ENCODE assay signal across 1 cellular context in the genomic region with DNA sequence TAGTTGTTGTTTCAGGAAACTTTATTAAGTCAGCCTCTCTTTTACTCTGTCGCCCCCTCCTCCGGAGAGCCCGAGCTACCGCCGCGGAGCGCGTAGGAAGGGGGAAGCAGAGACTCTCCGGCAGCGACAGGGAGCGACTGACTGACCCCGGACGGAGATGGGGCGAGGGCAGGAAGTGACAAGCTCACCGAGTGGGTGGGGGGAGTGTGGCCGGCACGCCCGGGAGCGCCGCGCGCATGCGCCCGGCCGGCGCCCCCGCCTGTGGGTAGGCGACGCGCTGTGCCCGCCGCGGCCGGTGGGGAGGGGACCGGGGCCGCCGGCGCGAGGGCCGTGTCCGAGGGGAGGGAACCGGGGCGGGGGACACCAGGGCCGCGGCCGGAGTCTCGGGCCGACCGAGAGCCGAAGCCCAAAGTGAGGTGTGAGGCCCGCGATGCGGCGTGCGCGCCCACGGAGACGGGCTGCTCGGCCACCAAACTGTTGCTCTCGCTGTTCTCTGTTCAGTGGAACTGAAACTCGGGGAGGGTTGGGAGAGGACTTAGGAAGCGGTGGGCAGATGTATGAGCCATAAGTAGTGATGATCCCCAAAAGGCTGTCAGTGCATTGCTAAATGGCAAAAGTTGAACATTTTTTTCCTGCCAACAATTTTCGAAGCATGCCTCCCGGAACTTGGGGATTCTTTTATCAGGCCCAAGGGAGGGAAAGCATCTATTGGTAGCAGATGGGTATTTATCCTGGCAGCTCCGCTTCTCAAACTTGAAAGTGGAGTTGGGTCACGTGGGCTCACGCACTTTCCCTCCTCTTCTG.
A peak's percentile ranks its signal among the peaks of the same experiment; 100 is the strongest.
TF ChIP-seq lines count a peak whose summit lies in the region.

A gene with protein sequence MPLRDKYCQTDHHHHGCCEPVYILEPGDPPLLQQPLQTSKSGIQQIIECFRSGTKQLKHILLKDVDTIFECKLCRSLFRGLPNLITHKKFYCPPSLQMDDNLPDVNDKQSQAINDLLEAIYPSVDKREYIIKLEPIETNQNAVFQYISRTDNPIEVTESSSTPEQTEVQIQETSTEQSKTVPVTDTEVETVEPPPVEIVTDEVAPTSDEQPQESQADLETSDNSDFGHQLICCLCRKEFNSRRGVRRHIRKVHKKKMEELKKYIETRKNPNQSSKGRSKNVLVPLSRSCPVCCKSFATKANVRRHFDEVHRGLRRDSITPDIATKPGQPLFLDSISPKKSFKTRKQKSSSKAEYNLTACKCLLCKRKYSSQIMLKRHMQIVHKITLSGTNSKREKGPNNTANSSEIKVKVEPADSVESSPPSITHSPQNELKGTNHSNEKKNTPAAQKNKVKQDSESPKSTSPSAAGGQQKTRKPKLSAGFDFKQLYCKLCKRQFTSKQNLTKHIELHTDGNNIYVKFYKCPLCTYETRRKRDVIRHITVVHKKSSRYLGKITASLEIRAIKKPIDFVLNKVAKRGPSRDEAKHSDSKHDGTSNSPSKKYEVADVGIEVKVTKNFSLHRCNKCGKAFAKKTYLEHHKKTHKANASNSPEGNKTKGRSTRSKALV (minus strand): TSS at position 143 of the 804 bp plus-strand sequence. CDS start 1,151 bp downstream, outside the sequence.

TF ChIP-seq in HEK293, 187 proteins besides CTCF, POLR2A, EP300 and RAD21 (continued from another document):
- TF ChIP-seq ZNF518A (tag by site-specific recombination; conservative IDR thresholded peaks at IDR 0.05; ENCODE audit: low read depth) (peak; percentile 67), ZNF544 (tag by site-specific recombination; IDR thresholded peaks at IDR 0.05) (no peak), KLF9 (tag by site-specific recombination; IDR thresholded peaks at IDR 0.05; ENCODE audit: low read depth) (peak; percentile 29; the same call in 1 of the 2 replicates), KLF1 (tag by site-specific recombination; IDR thresholded peaks at IDR 0.05) (no peak), ZNF692 (tag by site-specific recombination; IDR thresholded peaks at IDR 0.05) (peak; percentile 31; the same call in 1 of the 2 replicates), ZNF335 (tag by site-specific recombination; conservative IDR thresholded peaks at IDR 0.05) (peak; percentile 84; the same call in 1 of the 2 replicates), ZXDB (tag by site-specific recombination; IDR thresholded peaks at IDR 0.05) (peak; percentile 14; the same call in 1 of the 2 replicates), ZBTB11 (tag by site-specific recombination; conservative IDR thresholded peaks at IDR 0.05; ENCODE audit: low read depth) (peak; percentile 94), ZNF169 (tag by site-specific recombination; IDR thresholded peaks at IDR 0.05) (no peak), ZNF2 (tag by site-specific recombination; IDR thresholded peaks at IDR 0.05) (peak; percentile 49; the same call in 1 of the 2 replicates), REST (tag by site-specific recombination; IDR thresholded peaks at IDR 0.05) (no peak), ZNF660 (tag by site-specific recombination; IDR thresholded peaks at IDR 0.05) (peak; percentile 26; the same call in 1 of the 2 replicates), ZBTB20 (tag by site-specific recombination; IDR thresholded peaks at IDR 0.05) (peak; percentile 69), OSR2 (tag by site-specific recombination; IDR thresholded peaks at IDR 0.05) (peak; percentile 18; the same call in 1 of the 2 replicates), ZNF624 (tag by site-specific recombination; IDR thresholded peaks at IDR 0.05) (no peak), ZBTB26 (tag by site-specific recombination; optimal IDR thresholded peaks at IDR 0.05) (peak; percentile 79), ZNF24 (tag by site-specific recombination; IDR thresholded peaks at IDR 0.05) (peak; percentile 69; the same call in 1 of the 2 replicates), TCF7L2 (IDR thresholded peaks at IDR 0.05; ENCODE audit: borderline replicate concordance, low read depth, low read length) (no peak), ZEB2 (tag by site-specific recombination; IDR thresholded peaks at IDR 0.05) (peak; percentile 23; the same call in 1 of the 2 replicates), ZNF223 (tag by site-specific recombination; IDR thresholded peaks at IDR 0.05) (no peak), ZNF843 (tag by site-specific recombination; IDR thresholded peaks at IDR 0.05) (no peak), PRDM1 (tag by site-specific recombination; IDR thresholded peaks at IDR 0.05) (peak; percentile 78), MZF1 (tag by site-specific recombination; IDR thresholded peaks at IDR 0.05; ENCODE audit: borderline replicate concordance) (peak; percentile 76)
- TF ChIP-seq, protein P1, sequence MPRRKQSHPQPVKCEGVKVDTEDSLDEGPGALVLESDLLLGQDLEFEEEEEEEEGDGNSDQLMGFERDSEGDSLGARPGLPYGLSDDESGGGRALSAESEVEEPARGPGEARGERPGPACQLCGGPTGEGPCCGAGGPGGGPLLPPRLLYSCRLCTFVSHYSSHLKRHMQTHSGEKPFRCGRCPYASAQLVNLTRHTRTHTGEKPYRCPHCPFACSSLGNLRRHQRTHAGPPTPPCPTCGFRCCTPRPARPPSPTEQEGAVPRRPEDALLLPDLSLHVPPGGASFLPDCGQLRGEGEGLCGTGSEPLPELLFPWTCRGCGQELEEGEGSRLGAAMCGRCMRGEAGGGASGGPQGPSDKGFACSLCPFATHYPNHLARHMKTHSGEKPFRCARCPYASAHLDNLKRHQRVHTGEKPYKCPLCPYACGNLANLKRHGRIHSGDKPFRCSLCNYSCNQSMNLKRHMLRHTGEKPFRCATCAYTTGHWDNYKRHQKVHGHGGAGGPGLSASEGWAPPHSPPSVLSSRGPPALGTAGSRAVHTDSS (tag by site-specific recombination; IDR thresholded peaks at IDR 0.05), result no peak; the same call in 1 of the 2 replicates
- TF ChIP-seq, protein P2, sequence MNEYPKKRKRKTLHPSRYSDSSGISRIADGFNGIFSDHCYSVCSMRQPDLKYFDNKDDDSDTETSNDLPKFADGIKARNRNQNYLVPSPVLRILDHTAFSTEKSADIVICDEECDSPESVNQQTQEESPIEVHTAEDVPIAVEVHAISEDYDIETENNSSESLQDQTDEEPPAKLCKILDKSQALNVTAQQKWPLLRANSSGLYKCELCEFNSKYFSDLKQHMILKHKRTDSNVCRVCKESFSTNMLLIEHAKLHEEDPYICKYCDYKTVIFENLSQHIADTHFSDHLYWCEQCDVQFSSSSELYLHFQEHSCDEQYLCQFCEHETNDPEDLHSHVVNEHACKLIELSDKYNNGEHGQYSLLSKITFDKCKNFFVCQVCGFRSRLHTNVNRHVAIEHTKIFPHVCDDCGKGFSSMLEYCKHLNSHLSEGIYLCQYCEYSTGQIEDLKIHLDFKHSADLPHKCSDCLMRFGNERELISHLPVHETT (tag by site-specific recombination; IDR thresholded peaks at IDR 0.05), result no peak; the same call in 1 of the 2 replicates
